In genomic region chr11:48307760-48308386, GRCh38 we compare ENCODE assay signal across 8 cellular contexts. TPM values are rescaled to one million over a fixed set of nuclear protein-coding genes. Genes with fewer than 3 reads are reported as not detected.
DNase-seq lines count a peak whose midpoint lies in the region; ATAC-seq lines count a peak whose summit lies in the region.

No MANE protein-coding gene starts in this region.

- no peaks in the 10 kb centered on the region for H3K36me3 ChIP-seq in adipocyte (ENCODE audit: control insufficient read depth, insufficient read depth, low read length, severe bottlenecking)

- DNase-seq in GM03348 (ENCODE audit: low spot score) (peak; percentile 64), LHCN-M2 (ENCODE audit: low read depth) (peak; percentile 46), SKM-1 (lab: John Stamatoyannopoulos, UW; ENCODE audit: unreplicated experiment) (peak; percentile 23), adipocyte (ENCODE audit: low read depth) (peak; percentile 70), right cardiac atrium (peak in 2 of 3 donors; percentile 28 to 72), smooth muscle cell of the brain vasculature (ENCODE audit: low read depth, low spot score) (peak; percentile 6)

- intact Hi-C loops in right cardiac atrium (cut with DNase I), result no loop called here

- H3K27me3 ChIP-seq in adipocyte (replicated peaks; ENCODE audit: control insufficient read depth, insufficient read depth, low read length) (no peaks in the 10 kb centered on the region), right cardiac atrium (ENCODE audit: control insufficient read depth, insufficient read depth) (no peaks in the 10 kb centered on the region)

- peak; percentile 68 for ATAC-seq in GM21825 (IDR thresholded peaks at IDR 0.05; ENCODE audit: unreplicated experiment)
- peak; percentile 52 to 53 for ATAC-seq in right cardiac atrium
- ATAC-seq in HG03108 (IDR thresholded peaks at IDR 0.05; ENCODE audit: unreplicated experiment), result no peak

- H3K4me1 ChIP-seq in adipocyte (ENCODE audit: control insufficient read depth, insufficient read depth, low read length) (no peaks in the 10 kb centered on the region), right cardiac atrium (ENCODE audit: control insufficient read depth, insufficient read depth, low read length) (no peaks in the 10 kb centered on the region)

- H3K4me3 ChIP-seq in adipocyte (ENCODE audit: low read length) (no peak overlapping the region), right cardiac atrium (ENCODE audit: low read length) (no peak overlapping the region)

- no peaks in the 10 kb centered on the region for H3K9me3 ChIP-seq in adipocyte (ENCODE audit: control insufficient read depth, low read length)
- no peaks in the 10 kb centered on the region for H3K9me3 ChIP-seq in right cardiac atrium (ENCODE audit: control insufficient read depth, low read length)

- H3K9ac ChIP-seq in adipocyte (ENCODE audit: low read length), result no peak overlapping the region

- WGBS in right cardiac atrium, result 22% methylated on average over 5 of the region's 5 CpGs

- no peak overlapping the region for H3K27ac ChIP-seq in right cardiac atrium (ENCODE audit: low read length)

RNA-seq across cellular contexts. Expression of gene OR4S1, which starts 1.9 kb away (rescaled TPM):
- total RNA-seq in LHCN-M2 (2014; rRNA removed), result not detected in 2 replicates
- polyA plus RNA-seq in LHCN-M2 (2012), result not detected
- total RNA-seq in right cardiac atrium, result not detected
- polyA plus RNA-seq in right cardiac atrium, result not detected

RNA-seq across cellular contexts. Expression of gene OR4C3, which starts 16.8 kb away (rescaled TPM):
- total RNA-seq in LHCN-M2 (2014; rRNA removed), result not detected in 2 replicates
- polyA plus RNA-seq in LHCN-M2 (2012), result not detected
- total RNA-seq in right cardiac atrium, result not detected
- polyA plus RNA-seq in right cardiac atrium, result not detected

RNA-seq across cellular contexts. Expression of gene OR4X1, which starts 44.2 kb away (rescaled TPM):
- not detected in 2 replicates for total RNA-seq in LHCN-M2 (2014; rRNA removed)
- polyA plus RNA-seq in LHCN-M2 (2012), result not detected
- total RNA-seq in right cardiac atrium, result not detected
- not detected for polyA plus RNA-seq in right cardiac atrium

RNA-seq across cellular contexts. Expression of gene OR4C5, which starts 58.4 kb away (rescaled TPM):
- total RNA-seq in LHCN-M2 (2014; rRNA removed), result not detected in 2 replicates
- not detected for polyA plus RNA-seq in LHCN-M2 (2012)
- total RNA-seq in right cardiac atrium, result not detected
- not detected for polyA plus RNA-seq in right cardiac atrium

Comparison
In these comparisons a context has a peak if more than half of its experiments do, and no peak if none do; other contexts are left out.
1. DNase-seq: peak in every context shown above with its lines; median percentile 70 in adipocyte; 64 in GM03348; 50 in right cardiac atrium; 46 in LHCN-M2; 23 in SKM-1; 6 in smooth muscle cell of the brain vasculature.